Comparison of ENCODE assay signal across 8 cellular contexts in genomic region chr21:42818328-42818749, GRCh38.
DNase-seq lines count a peak whose midpoint lies in the region; ATAC-seq, FAIRE-seq and TF ChIP-seq lines count a peak whose summit lies in the region.

No MANE protein-coding gene starts in this region.

- 4 to 27% (median 9%) methylated on average over 2 of the region's 2 CpGs for WGBS in small intestine, 3 donors

- H3K27ac ChIP-seq in GM23338 (ENCODE audit: low read depth) (no peak overlapping the region), left ventricle myocardium inferior (replicated peaks) (no peak overlapping the region), small intestine (ENCODE audit: low read depth in 1 of 2, low read length in 1 of 2) (no peak overlapping the region)

- H3F3A ChIP-seq in GM23338 (replicated peaks; ENCODE audit: low read depth), result no peaks in the 10 kb centered on the region

- H3K9me3 ChIP-seq in left ventricle myocardium inferior (replicated peaks) (peaks cover 13% of the 10 kb centered on the region), small intestine (ENCODE audit: control insufficient read depth, low read depth) (no peaks in the 10 kb centered on the region)

- H3K4me2 ChIP-seq in GM23338, result no peak overlapping the region

- no peaks in the 10 kb centered on the region for H3K79me2 ChIP-seq in GM23338 (replicated peaks; ENCODE audit: insufficient read depth)

- TF ChIP-seq CTCF in GM23338 (conservative IDR thresholded peaks at IDR 0.05; ENCODE audit: low read depth in 2 of 2), result peak; percentile 94 to 99
- peak; percentile 93 for TF ChIP-seq CTCF in left ventricle myocardium inferior (IDR thresholded peaks at IDR 0.05; ENCODE audit: borderline replicate concordance)

- H3K4me3 ChIP-seq in GM23338 (no peak overlapping the region), left ventricle myocardium inferior (no peak overlapping the region), small intestine (ENCODE audit: low read depth in 1 of 2, low read length in 2 of 2) (no peak overlapping the region)

- H3K36me3 ChIP-seq in GM23338 (ENCODE audit: insufficient read depth) (peaks cover 24% of the 10 kb centered on the region), left ventricle myocardium inferior (no peaks in the 10 kb centered on the region), small intestine (ENCODE audit: control insufficient read depth in 2 of 2, insufficient read depth in 2 of 2, low read length in 2 of 2) (no peaks in the 10 kb centered on the region)

- H3K9me2 ChIP-seq in GM23338 (ENCODE audit: insufficient read depth), result no peaks in the 10 kb centered on the region

- ATAC-seq in GM23338 (peak; percentile 95), SK-N-SH treated with all-trans-retinoic acid at 6 μM for 48 hours (peak; percentile 55)
- peak; percentile 86 for ATAC-seq in activated naive CD8-positive, alpha-beta T cell treated with anti-CD3 and anti-CD28 coated beads, Interleukin-2, amount 50 U/mL, for 24 hours

- peaks cover 43% of the 10 kb centered on the region for H3K9me3 Mint-ChIP-seq in GM23338
- H3K9me3 Mint-ChIP-seq in activated naive CD8-positive, alpha-beta T cell treated with anti-CD3 and anti-CD28 coated beads, Interleukin-2, amount 50 U/mL, for 24 hours, result peaks cover 3% of the 10 kb centered on the region

- intact Hi-C loops in left ventricle myocardium inferior (cut with micrococcal nuclease), result loop anchor here (10.0 kb wide), 1 partner anchor 224 kb away; no protein-coding TSS in a partner anchor

- H3K27ac Mint-ChIP-seq in GM23338, result no peak overlapping the region
- H3K27ac Mint-ChIP-seq in activated naive CD8-positive, alpha-beta T cell treated with anti-CD3 and anti-CD28 coated beads, Interleukin-2, amount 50 U/mL, for 24 hours, result no peak overlapping the region

- peaks cover 6% of the 10 kb centered on the region; the same call in 1 of the 2 replicates for H3K27me3 ChIP-seq in GM23338 (ENCODE audit: insufficient read depth)
- peaks cover 37% of the 10 kb centered on the region for H3K27me3 ChIP-seq in left ventricle myocardium inferior (ENCODE audit: low read depth)
- no peaks in the 10 kb centered on the region for H3K27me3 ChIP-seq in small intestine (ENCODE audit: control insufficient read depth in 2 of 2, insufficient read depth in 2 of 2, low read length in 2 of 2)

- H2AFZ ChIP-seq in GM23338, result no peak overlapping the region

- H3K4me1 ChIP-seq in GM23338 (ENCODE audit: insufficient read depth) (no peaks in the 10 kb centered on the region), left ventricle myocardium inferior (no peaks in the 10 kb centered on the region), small intestine (ENCODE audit: control insufficient read depth in 2 of 2, insufficient read depth in 1 of 2, low read depth in 1 of 2, low read length in 1 of 2) (no peaks in the 10 kb centered on the region)

- in situ Hi-C loops in ACHN (cut with HindIII; ENCODE audit: low pct_ligation_motif_present, low pct_unique_long_range_greater_than_20kb, low sequenced_read_pairs), result loop anchor here (25.0 kb wide), 1 partner anchor 231 kb away; no protein-coding TSS in a partner anchor

- H3K36me3 Mint-ChIP-seq in GM23338 (ENCODE audit: low read depth), result peaks cover 24% of the 10 kb centered on the region
- peaks cover 2% of the 10 kb centered on the region for H3K36me3 Mint-ChIP-seq in activated naive CD8-positive, alpha-beta T cell treated with anti-CD3 and anti-CD28 coated beads, Interleukin-2, amount 50 U/mL, for 24 hours (ENCODE audit: low read depth)

- no peak for FAIRE-seq in small intestine (lab: Jason Lieb, UNC)

- no peak overlapping the region for H3K4me3 Mint-ChIP-seq in GM23338
- H3K4me3 Mint-ChIP-seq in activated naive CD8-positive, alpha-beta T cell treated with anti-CD3 and anti-CD28 coated beads, Interleukin-2, amount 50 U/mL, for 24 hours, result no peak overlapping the region

- DNase-seq in ACHN (peak; percentile 31), GM23338 (ENCODE audit: low spot score) (peak; percentile 78), left ventricle myocardium inferior (peak; percentile 63), small intestine (peak; percentile 71), NCI-H2227 (lab: John Stamatoyannopoulos, UW; ENCODE audit: unreplicated experiment) (no peak), globus pallidus (ENCODE audit: low spot score) (no peak)
- peak; percentile 74 for DNase-seq in activated naive CD8-positive, alpha-beta T cell treated with anti-CD3 and anti-CD28 coated beads, Interleukin-2, amount 50 U/mL, for 24 hours

- H3K27me3 Mint-ChIP-seq in GM23338 (ENCODE audit: insufficient read depth, low read depth, poor library complexity), result peaks cover 4% of the 10 kb centered on the region
- peaks cover 2% of the 10 kb centered on the region for H3K27me3 Mint-ChIP-seq in activated naive CD8-positive, alpha-beta T cell treated with anti-CD3 and anti-CD28 coated beads, Interleukin-2, amount 50 U/mL, for 24 hours

- H3K4me1 Mint-ChIP-seq in GM23338, result no peaks in the 10 kb centered on the region; the same call in 2 of the 3 replicates
- no peaks in the 10 kb centered on the region for H3K4me1 Mint-ChIP-seq in activated naive CD8-positive, alpha-beta T cell treated with anti-CD3 and anti-CD28 coated beads, Interleukin-2, amount 50 U/mL, for 24 hours

- no peaks in the 10 kb centered on the region for H4K20me1 ChIP-seq in GM23338 (replicated peaks; ENCODE audit: insufficient read depth)

TF ChIP-seq in GM23338, 12 proteins besides CTCF, POLR2A, EP300 and RAD21:
- TF ChIP-seq CREB1 (CRISPR knock-in tag; IDR thresholded peaks at IDR 0.05; ENCODE audit: low read depth) (no peak), ZNF331 (CRISPR knock-in tag; IDR thresholded peaks at IDR 0.05; ENCODE audit: low read depth) (no peak), ZNF114 (CRISPR knock-in tag; IDR thresholded peaks at IDR 0.05) (no peak)
TF ChIP-seq in GM23338: peak in this region for 0.

TF ChIP-seq in SK-N-SH treated with all-trans-retinoic acid at 6 μM for 48 hours, 23 proteins besides CTCF, POLR2A, EP300 and RAD21 (continues in another document):
- TF ChIP-seq ZFP30 (CRISPR knock-in tag; IDR thresholded peaks at IDR 0.05) (no peak), ISL1 (CRISPR knock-in tag; IDR thresholded peaks at IDR 0.05) (no peak), RARB (CRISPR knock-in tag; IDR thresholded peaks at IDR 0.05) (no peak), PATZ1 (CRISPR knock-in tag; IDR thresholded peaks at IDR 0.05; ENCODE audit: borderline replicate concordance) (no peak), POU6F1 (CRISPR knock-in tag; IDR thresholded peaks at IDR 0.05; ENCODE audit: borderline replicate concordance, low read depth) (no peak), TSHZ2 (CRISPR knock-in tag; IDR thresholded peaks at IDR 0.05) (no peak), ZNF565 (CRISPR knock-in tag; conservative IDR thresholded peaks at IDR 0.05; ENCODE audit: low read depth) (no peak)

Comparison
In these comparisons a context has a peak if more than half of its experiments do, and no peak if none do; other contexts are left out.
1. DNase-seq: peak in ACHN (single experiment), GM23338 (single experiment), activated naive CD8-positive, alpha-beta T cell treated with anti-CD3 and anti-CD28 coated beads, Interleukin-2, amount 50 U/mL, for 24 hours (single experiment), left ventricle myocardium inferior (single experiment) and small intestine (single experiment); none in NCI-H2227 (single experiment) and globus pallidus (single experiment).
2. Peak in every context shown above with its lines, with median percentiles within 50 percentile points of each other: ATAC-seq.